Comparison of ENCODE assay signal across 11 cellular contexts in genomic region chr6:159594106-159594749, GRCh38.
DNase-seq lines count a peak whose midpoint lies in the region; ATAC-seq, FAIRE-seq and TF ChIP-seq lines count a peak whose summit lies in the region.
"Had no signal": no experiment of that assay in that cellular context is flagged by ENCODE, and none has a peak within 500 bp of the region (broad histone marks: within the 10 kb centered on the region; RNA-seq: fewer than 3 reads in every experiment).

No MANE protein-coding gene starts in this region.

- H3K27ac ChIP-seq in RWPE2 (ENCODE audit: poor library complexity, severe bottlenecking), result peak overlapping the region; percentile 76

- peaks cover 11% of the 10 kb centered on the region for H3K27me3 Mint-ChIP-seq in T-helper 17 cell

- TF ChIP-seq POLR2A in H54 (IDR thresholded peaks at IDR 0.05; ENCODE audit: low read depth, low read length), result no peak

- FAIRE-seq in H54 (lab: Jason Lieb, UNC), result no peak
- FAIRE-seq: GM12892 had no signal

- H3K4me1 ChIP-seq in RWPE2 (ENCODE audit: insufficient read depth, poor library complexity, severe bottlenecking), result peaks cover 23% of the 10 kb centered on the region

- no peaks in the 10 kb centered on the region for H3K27me3 ChIP-seq in RWPE2 (ENCODE audit: insufficient read depth, poor library complexity, severe bottlenecking)

- H3K36me3 Mint-ChIP-seq in T-helper 17 cell (ENCODE audit: low read depth), result peaks cover 1% of the 10 kb centered on the region

- no peaks in the 10 kb centered on the region for H3K4me1 Mint-ChIP-seq in T-helper 17 cell
- H3K4me1 Mint-ChIP-seq: naive thymus-derived CD4-positive, alpha-beta T cell had no signal

- no peaks in the 10 kb centered on the region for H3K36me3 ChIP-seq in RWPE2 (ENCODE audit: low read depth)

- no peaks in the 10 kb centered on the region for H3K9me3 ChIP-seq in RWPE2 (ENCODE audit: severe bottlenecking)
- no peaks in the 10 kb centered on the region for H3K9me3 ChIP-seq in T-helper 17 cell (ENCODE audit: control insufficient read depth, low read length, poor library complexity, severe bottlenecking)

- H3K27ac Mint-ChIP-seq in T-helper 17 cell, result no peak overlapping the region

- H3K4me3 Mint-ChIP-seq in T-helper 17 cell, result no peak overlapping the region
- H3K4me3 Mint-ChIP-seq: activated naive CD4-positive, alpha-beta T cell treated with anti-CD3 and anti-CD28 coated beads for 36 hours; naive thymus-derived CD4-positive, alpha-beta T cell had no signal

- H3K4me3 ChIP-seq in RWPE2 (ENCODE audit: severe bottlenecking), result no peak overlapping the region
- no peak overlapping the region for H3K4me3 ChIP-seq in epithelial cell of proximal tubule (ENCODE audit: low read depth, low read length)
- H3K4me3 ChIP-seq in skeletal muscle cell (ENCODE audit: low read depth, low read length), result no peak overlapping the region

- ATAC-seq in RWPE2 (ENCODE audit: low read depth) (peak; percentile 4; the same call in 1 of the 3 replicates), T-helper 17 cell (no peak)
- ATAC-seq: naive thymus-derived CD4-positive, alpha-beta T cell had no signal

- no peak for TF ChIP-seq CTCF in RWPE2 (IDR thresholded peaks at IDR 0.05; ENCODE audit: poor library complexity, severe bottlenecking)
- TF ChIP-seq CTCF in epithelial cell of proximal tubule (conservative IDR thresholded peaks at IDR 0.05; ENCODE audit: low read depth, low read length), result no peak

- DNase-seq in H54 (ENCODE audit: insufficient read length, low spot score) (peak; percentile 15), RWPE2 (ENCODE audit: low spot score) (no peak), epithelial cell of proximal tubule (ENCODE audit: low read depth) (peak; percentile 54), skeletal muscle cell (ENCODE audit: low read depth) (peak; percentile 25), superior temporal gyrus (ENCODE audit: extremely low spot score) (no peak), T-helper 17 cell (no peak)
- no peak for DNase-seq in activated CD4-positive, CD25-positive, alpha-beta regulatory T cell treated with anti-CD3 and anti-CD28 coated beads, Interleukin-2, amount 50 U/mL, for 72 hours
- DNase-seq: naive thymus-derived CD4-positive, alpha-beta T cell; NCI-H187 had no signal

Comparison
In these comparisons a context has a peak if more than half of its experiments do, and no peak if none do; other contexts are left out.
1. DNase-seq: peak in H54 (single experiment), epithelial cell of proximal tubule (single experiment) and skeletal muscle cell (single experiment); none in RWPE2 (single experiment), superior temporal gyrus (single experiment), activated CD4-positive, CD25-positive, alpha-beta regulatory T cell treated with anti-CD3 and anti-CD28 coated beads, Interleukin-2, amount 50 U/mL, for 72 hours (single experiment) and T-helper 17 cell (0 of 3).